Comparison of ENCODE assay signal across 34 cellular contexts in the genomic region with DNA sequence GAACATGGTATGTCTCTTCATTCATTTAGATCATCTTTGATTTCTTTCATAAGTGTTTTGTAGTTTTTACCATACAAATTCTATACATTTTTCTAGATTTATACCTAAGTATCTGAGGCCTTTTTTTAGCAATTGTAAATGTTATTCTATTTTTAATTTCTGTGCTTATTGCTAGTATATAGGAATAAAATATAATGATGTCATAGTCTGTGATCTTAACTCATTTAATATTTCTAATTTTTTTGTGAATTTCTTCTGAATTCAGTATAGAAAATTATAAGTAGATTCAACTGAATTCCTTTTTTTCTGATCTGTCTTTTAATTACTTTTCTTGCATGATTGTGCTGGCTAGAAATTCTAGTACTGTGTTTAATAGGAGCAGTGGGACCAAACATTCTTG.
"Had no signal": no experiment of that assay in that cellular context is flagged by ENCODE, and none has a peak within 500 bp of the region (broad histone marks: within the 10 kb centered on the region; RNA-seq: fewer than 3 reads in every experiment).

No MANE protein-coding gene starts in this region.

- H3K4me3 ChIP-seq: MG63 had no signal

- H3K36me3 ChIP-seq: MG63 had no signal

- H3K27me3 ChIP-seq: MG63 had no signal

- H3K9me3 ChIP-seq: MG63 had no signal

- DNase-seq: Karpas-422, Kasumi-1, MG63, MM.1S, MV-4-11, NCI-H1048, NCI-H1092, NCI-H1092 treated with DMSO at 0.1 percent for 48 hours, NCI-H1105, NCI-H1105 treated with DMSO at 0.1 percent for 48 hours, NCI-H1417, NCI-H1417 treated with DMSO at 0.1 percent for 48 hours, NCI-H1436, NCI-H1436 treated with DMSO at 0.1 percent for 48 hours, NCI-H146, NCI-H1694, NCI-H1694 treated with DMSO at 0.1 percent for 48 hours, NCI-H187, NCI-H187 treated with DMSO at 0.1 percent for 48 hours, NCI-H1930, NCI-H2029, NCI-H2029 treated with DMSO at 0.1 percent for 48 hours, NCI-H2081, NCI-H2081 treated with DMSO at 0.1 percent for 48 hours, NCI-H2107, NCI-H2171, NCI-H2171 treated with DMSO at 0.1 percent for 48 hours, NCI-H2227 treated with DMSO at 0.1 percent for 48 hours, NCI-H226, NCI-H345, NCI-H446, NCI-H446 treated with DMSO at 0.1 percent for 48 hours, NCI-H510A, NCI-H510A treated with DMSO at 0.1 percent for 48 hours had no signal
